Comparison of ENCODE assay signal across 8 cellular contexts in the genomic region with DNA sequence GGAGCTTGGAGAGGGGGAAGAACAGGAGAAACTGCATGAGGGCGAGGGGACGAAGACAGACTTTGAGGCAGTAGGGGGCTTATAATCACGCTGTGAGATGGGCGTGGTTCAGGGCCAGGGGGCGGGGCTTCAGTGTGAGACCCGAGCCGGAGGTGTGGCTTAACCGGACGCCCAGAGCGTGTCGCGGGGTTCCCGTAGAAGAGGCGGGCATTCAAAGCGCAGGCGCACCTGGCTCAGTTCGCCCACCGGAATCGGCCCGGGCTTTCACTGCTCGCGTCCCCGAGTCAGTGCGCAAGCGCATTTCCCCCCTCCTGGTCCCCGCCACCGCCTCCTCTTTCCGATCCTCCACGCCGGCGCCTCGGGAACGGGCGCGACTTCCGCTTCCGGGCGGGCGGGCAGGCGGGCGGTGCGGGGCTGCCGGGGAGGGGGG. TPM values are rescaled to one million over a fixed set of nuclear protein-coding genes. Genes with fewer than 3 reads are reported as not detected.
A peak's percentile ranks its signal among the peaks of the same experiment; 100 is the strongest.
DNase-seq lines count a peak whose midpoint lies in the region; ATAC-seq, FAIRE-seq and TF ChIP-seq lines count a peak whose summit lies in the region.

No MANE protein-coding gene starts in this region.

- peak; percentile 60 for FAIRE-seq in HepG2 (lab: Jason Lieb, UNC)

- TF ChIP-seq RAD21 in HepG2 (CRISPR knock-in tag; IDR thresholded peaks at IDR 0.05): no peak

- H4K20me1 ChIP-seq in HepG2 (ENCODE audit: insufficient read depth, low read length): no peaks in the 10 kb centered on the region

- peak overlapping the region; percentile 97 for H3K4me2 ChIP-seq in HepG2 (ENCODE audit: low read depth, low read length)

- H3K4me1 ChIP-seq in HepG2 (ENCODE audit: insufficient read depth, low read length): peaks cover 50% of the 10 kb centered on the region

- H3K4me3 Mint-ChIP-seq in activated CD4-positive, alpha-beta T cell treated with anti-CD3 and anti-CD28 coated beads, Interleukin-2, amount 10 ng/mL, durations not matched to agents 24 days and 14 days: peak overlapping the region; percentile 85

- WGBS in HepG2 (ENCODE audit: low lambda C conversion rate): 0% methylated on average over 5 of the region's 43 CpGs

- H3K36me3 ChIP-seq in HepG2 (replicated peaks in 1 of 2; ENCODE audit: control insufficient read depth in 1 of 2, insufficient read depth in 2 of 2, low read length in 2 of 2): peaks cover 0 to 2% of the 10 kb centered on the region in 2 experiments; a peak in 1 of 5 replicates

- H3K27me3 Mint-ChIP-seq in activated CD4-positive, alpha-beta T cell treated with anti-CD3 and anti-CD28 coated beads, Interleukin-2, amount 10 ng/mL, durations not matched to agents 24 days and 14 days: peaks cover 3% of the 10 kb centered on the region

- H3K4me1 Mint-ChIP-seq in activated CD4-positive, alpha-beta T cell treated with anti-CD3 and anti-CD28 coated beads, Interleukin-2, amount 10 ng/mL, durations not matched to agents 24 days and 14 days: peaks cover 46% of the 10 kb centered on the region

- in situ Hi-C loops in HepG2 (cut with HindIII; ENCODE audit: extremely low pct_ligation_motif_present, low pct_unique_long_range_greater_than_20kb): loop anchor here (5.0 kb wide), 1 partner anchor 88 kb away; no protein-coding TSS in a partner anchor

- CTCF ChIA-PET in HepG2 (lab: Yijun Ruan, JAX; ENCODE audit: low intra/inter-chr PET ratio, low total read pairs): interaction anchor here (0.9 to 3.0 kb wide), 2 partner anchors 26 to 88 kb away, joined by 3 to 25 read pairs; no protein-coding TSS in a partner anchor

- no TSS peak for BruUV-seq in HepG2 (replicated peaks; lab: Mats Ljungman, UMichigan)

- H3K79me2 ChIP-seq in HepG2 (ENCODE audit: insufficient read depth, low read length): peaks cover 15% of the 10 kb centered on the region

- POLR2A ChIA-PET in HepG2 (lab: Yijun Ruan, JAX): interaction anchor here (0.8 to 2.8 kb wide), 11 partner anchors 9 to 346 kb away, joined by 3 to 23 read pairs (median 4); a partner anchor contains a TSS

- H3K27me3 ChIP-seq in HepG2 (ENCODE audit: control insufficient read depth in 1 of 2, insufficient read depth in 2 of 2, low read length in 2 of 2): no peaks in the 10 kb centered on the region; a peak in 1 of 5 replicates

- peak overlapping the region; percentile 93 for H3K27ac Mint-ChIP-seq in activated CD4-positive, alpha-beta T cell treated with anti-CD3 and anti-CD28 coated beads, Interleukin-2, amount 10 ng/mL, durations not matched to agents 24 days and 14 days

- DNase-seq in C1 segment of cervical spinal cord (lab: John Stamatoyannopoulos, UW) (peak; percentile 69 to 96 (median 90)), NCI-H526 treated with DMSO at 0.1 percent for 48 hours (lab: John Stamatoyannopoulos, UW) (peak; percentile 96), coronary artery (ENCODE audit: low spot score) (peak; percentile 97), HepG2 (ENCODE audit: low spot score) (peak; percentile 95)
- peak; percentile 100 for DNase-seq in activated CD4-positive, alpha-beta T cell treated with anti-CD3 and anti-CD28 coated beads, Interleukin-2, amount 10 ng/mL, durations not matched to agents 24 days and 14 days
- DNase-seq in stimulated activated CD4-positive, alpha-beta T cell treated with anti-CD3 and anti-CD28 coated beads, Interleukin-2, amount 100 ng/mL, for 4 hours (ENCODE audit: low read depth): peak; percentile 99

- no peak overlapping the region for H2AFZ ChIP-seq in HepG2 (ENCODE audit: low read length)

- peak overlapping the region; percentile 84 for H3K9ac ChIP-seq in HepG2 (ENCODE audit: insufficient read depth, low read depth, low read length)

- TF ChIP-seq EP300 in HepG2 (IDR thresholded peaks at IDR 0.05; ENCODE audit: low read depth in 2 of 2, low read length in 2 of 2) (no peak), HepG2 (CRISPR knock-in tag; IDR thresholded peaks at IDR 0.05; ENCODE audit: borderline replicate concordance) (no peak)

- H3K27ac ChIP-seq in coronary artery (peak overlapping the region; percentile 91 to 99), HepG2 (ENCODE audit: extremely low read length, insufficient read depth, low read length) (peak overlapping the region; percentile 81)

- TF ChIP-seq POLR2A in HepG2 (IDR thresholded peaks at IDR 0.05; ENCODE audit: insufficient read depth in 1 of 2, low read depth in 2 of 2, low read length in 2 of 2): peak; percentile 66 to 72; a peak in 3 of 4 replicates

- intact Hi-C loops in activated CD4-positive, alpha-beta T cell treated with anti-CD3 and anti-CD28 coated beads, Interleukin-2, amount 10 ng/mL, durations not matched to agents 24 days and 14 days (cut with micrococcal nuclease): loop anchor here (1.0 kb wide), 3 partner anchors 19 to 129 kb away; a partner anchor contains a TSS
- intact Hi-C loops in HepG2 (cut with micrococcal nuclease; ENCODE audit: unreplicated experiment): loop anchor here (10.0 kb wide), 1 partner anchor 50 kb away; no protein-coding TSS in a partner anchor

- H3K36me3 Mint-ChIP-seq in activated CD4-positive, alpha-beta T cell treated with anti-CD3 and anti-CD28 coated beads, Interleukin-2, amount 10 ng/mL, durations not matched to agents 24 days and 14 days (ENCODE audit: low read depth): peaks cover 35% of the 10 kb centered on the region

- H3K4me3 ChIP-seq in coronary artery: peak overlapping the region; percentile 97
- peak overlapping the region; percentile 51 to 85 (median 84); a peak in 4 of 6 replicates for H3K4me3 ChIP-seq in HepG2 (replicated peaks in 1 of 3; ENCODE audit: insufficient read depth in 1 of 3, low read depth in 2 of 3, low read length in 3 of 3)

- H3K9me3 Mint-ChIP-seq in activated CD4-positive, alpha-beta T cell treated with anti-CD3 and anti-CD28 coated beads, Interleukin-2, amount 10 ng/mL, durations not matched to agents 24 days and 14 days: no peaks in the 10 kb centered on the region

- TF ChIP-seq CTCF in coronary artery (IDR thresholded peaks at IDR 0.05) (no peak), HepG2 (CRISPR knock-in tag; IDR thresholded peaks at IDR 0.05) (no peak)

- no peaks in the 10 kb centered on the region for H3K9me3 ChIP-seq in HepG2 (ENCODE audit: low read length)

- ATAC-seq in GM19372 (IDR thresholded peaks at IDR 0.05; ENCODE audit: low read depth, unreplicated experiment): peak; percentile 73
- ATAC-seq in HG03520 (IDR thresholded peaks at IDR 0.05; ENCODE audit: unreplicated experiment): peak; percentile 61
- peak; percentile 77 for ATAC-seq in HepG2

RNA-seq across cellular contexts. Expression of a gene that starts 0.2 kb away (rescaled TPM):
- total RNA-seq in activated CD4-positive, alpha-beta T cell treated with anti-CD3 and anti-CD28 coated beads, Interleukin-2, amount 10 ng/mL, durations not matched to agents 24 days and 14 days: 12.2 and 12.5 TPM in 2 replicates
- 0.93 and 1.0 TPM in 2 replicates for total RNA-seq in HepG2 (2016; rRNA removed; fragmentation: Illumina TruSeq; extraction: Trizol)
- total RNA-seq in HepG2 (2016; cell fraction: cytosol; rRNA removed; fragmentation: Illumina TruSeq; extraction: Trizol; ENCODE audit: low read depth): 0.26 and 0.30 TPM in 2 replicates
- total RNA-seq in HepG2 (2016; cell fraction: insoluble cytoplasmic fraction; rRNA removed; fragmentation: Illumina TruSeq; extraction: Trizol): 0.83 and 0.93 TPM in 2 replicates
- total RNA-seq in HepG2 (2016; cell fraction: membrane; rRNA removed; fragmentation: Illumina TruSeq; extraction: Trizol): 1.1 and 1.3 TPM in 2 replicates
- total RNA-seq in HepG2 (2016; cell fraction: nucleus; rRNA removed; fragmentation: Illumina TruSeq; extraction: Trizol): 0.97 and 1.1 TPM in 2 replicates
- 1.0 and 1.5 TPM in 2 replicates for polyA plus RNA-seq in HepG2 (2011; rRNA removed)
- polyA plus RNA-seq in HepG2 (2011; cell fraction: cytosol; rRNA removed): 1.2 and 1.9 TPM in 2 replicates
- 3.2 and 3.9 TPM in 2 replicates for polyA plus RNA-seq in HepG2 (2011; cell fraction: nucleus; rRNA removed)
- polyA plus RNA-seq in HepG2 (2012): 1.9 and 2.1 TPM in 2 replicates
- 0.71 and 0.81 TPM in 2 replicates for polyA plus RNA-seq in HepG2 (2016; cell fraction: cytosol; fragmentation: Illumina TruSeq; extraction: Trizol; ENCODE audit: low read depth)
- polyA plus RNA-seq in HepG2 (2016; cell fraction: insoluble cytoplasmic fraction; fragmentation: Illumina TruSeq; extraction: Trizol; ENCODE audit: low read depth): 3.6 and 4.1 TPM in 2 replicates
- 2.4 and 2.8 TPM in 2 replicates for polyA plus RNA-seq in HepG2 (2016; cell fraction: membrane; fragmentation: Illumina TruSeq; extraction: Trizol; ENCODE audit: low read depth)
- polyA plus RNA-seq in HepG2 (2016; cell fraction: nucleus; fragmentation: Illumina TruSeq; extraction: Trizol; ENCODE audit: insufficient read depth, low read depth): 6.6 and 6.7 TPM in 2 replicates
- 2.5 and 2.6 TPM in 2 replicates for polyA minus RNA-seq in HepG2 (2011; rRNA and poly(A)+ RNA removed; ENCODE audit: low replicate concordance)
- polyA minus RNA-seq in HepG2 (2011; cell fraction: cytosol; rRNA and poly(A)+ RNA removed): 2.0 and 2.2 TPM in 2 replicates
- polyA minus RNA-seq in HepG2 (2011; cell fraction: nucleus; rRNA and poly(A)+ RNA removed): 0.62 and 0.90 TPM in 2 replicates

RNA-seq across cellular contexts. Expression of a gene that starts 5.1 kb away (rescaled TPM):
- 17.8 and 19.0 TPM in 2 replicates for total RNA-seq in activated CD4-positive, alpha-beta T cell treated with anti-CD3 and anti-CD28 coated beads, Interleukin-2, amount 10 ng/mL, durations not matched to agents 24 days and 14 days
- total RNA-seq in HepG2 (2016; rRNA removed; fragmentation: Illumina TruSeq; extraction: Trizol): 1.6 and 4.6 TPM in 2 replicates
- 6.2 and 7.2 TPM in 2 replicates for total RNA-seq in HepG2 (2016; cell fraction: cytosol; rRNA removed; fragmentation: Illumina TruSeq; extraction: Trizol; ENCODE audit: low read depth)
- total RNA-seq in HepG2 (2016; cell fraction: insoluble cytoplasmic fraction; rRNA removed; fragmentation: Illumina TruSeq; extraction: Trizol): 2.8 and 4.6 TPM in 2 replicates
- 7.6 and 10.2 TPM in 2 replicates for total RNA-seq in HepG2 (2016; cell fraction: membrane; rRNA removed; fragmentation: Illumina TruSeq; extraction: Trizol)
- 2.7 TPM in 2 replicates for total RNA-seq in HepG2 (2016; cell fraction: nucleus; rRNA removed; fragmentation: Illumina TruSeq; extraction: Trizol)
- 3.2 and 5.0 TPM in 2 replicates for polyA plus RNA-seq in HepG2 (2011; rRNA removed)
- 3.9 and 7.0 TPM in 2 replicates for polyA plus RNA-seq in HepG2 (2011; cell fraction: cytosol; rRNA removed)
- polyA plus RNA-seq in HepG2 (2011; cell fraction: nucleus; rRNA removed): 8.3 and 9.7 TPM in 2 replicates
- 2.9 and 4.1 TPM in 2 replicates for polyA plus RNA-seq in HepG2 (2012)
- polyA plus RNA-seq in HepG2 (2016; cell fraction: cytosol; fragmentation: Illumina TruSeq; extraction: Trizol; ENCODE audit: low read depth): 8.5 and 8.9 TPM in 2 replicates
- 3.6 and 4.5 TPM in 2 replicates for polyA plus RNA-seq in HepG2 (2016; cell fraction: insoluble cytoplasmic fraction; fragmentation: Illumina TruSeq; extraction: Trizol; ENCODE audit: low read depth)
- polyA plus RNA-seq in HepG2 (2016; cell fraction: membrane; fragmentation: Illumina TruSeq; extraction: Trizol; ENCODE audit: low read depth): 9.0 and 9.5 TPM in 2 replicates
- polyA plus RNA-seq in HepG2 (2016; cell fraction: nucleus; fragmentation: Illumina TruSeq; extraction: Trizol; ENCODE audit: insufficient read depth, low read depth): 4.9 and 5.2 TPM in 2 replicates
- polyA minus RNA-seq in HepG2 (2011; rRNA and poly(A)+ RNA removed; ENCODE audit: low replicate concordance): 3.5 and 3.9 TPM in 2 replicates
- polyA minus RNA-seq in HepG2 (2011; cell fraction: cytosol; rRNA and poly(A)+ RNA removed): 2.5 and 3.1 TPM in 2 replicates
- 2.7 and 3.3 TPM in 2 replicates for polyA minus RNA-seq in HepG2 (2011; cell fraction: nucleus; rRNA and poly(A)+ RNA removed)

RNA-seq across cellular contexts. Expression of a gene that starts 5.9 kb away (rescaled TPM):
- total RNA-seq in activated CD4-positive, alpha-beta T cell treated with anti-CD3 and anti-CD28 coated beads, Interleukin-2, amount 10 ng/mL, durations not matched to agents 24 days and 14 days: 20.4 and 21.4 TPM in 2 replicates
- total RNA-seq in HepG2 (2016; rRNA removed; fragmentation: Illumina TruSeq; extraction: Trizol): 3.4 and 5.9 TPM in 2 replicates
- total RNA-seq in HepG2 (2016; cell fraction: cytosol; rRNA removed; fragmentation: Illumina TruSeq; extraction: Trizol; ENCODE audit: low read depth): 0.97 and 1.0 TPM in 2 replicates
- 3.3 and 4.8 TPM in 2 replicates for total RNA-seq in HepG2 (2016; cell fraction: insoluble cytoplasmic fraction; rRNA removed; fragmentation: Illumina TruSeq; extraction: Trizol)
- 3.8 and 4.3 TPM in 2 replicates for total RNA-seq in HepG2 (2016; cell fraction: membrane; rRNA removed; fragmentation: Illumina TruSeq; extraction: Trizol)
- 4.3 and 5.0 TPM in 2 replicates for total RNA-seq in HepG2 (2016; cell fraction: nucleus; rRNA removed; fragmentation: Illumina TruSeq; extraction: Trizol)
- polyA plus RNA-seq in HepG2 (2011; rRNA removed): 3.6 and 4.1 TPM in 2 replicates
- polyA plus RNA-seq in HepG2 (2011; cell fraction: cytosol; rRNA removed): 2.4 and 3.2 TPM in 2 replicates
- polyA plus RNA-seq in HepG2 (2011; cell fraction: nucleus; rRNA removed): 9.6 and 12.9 TPM in 2 replicates
- 6.5 and 7.8 TPM in 2 replicates for polyA plus RNA-seq in HepG2 (2012)
- 1.7 and 2.0 TPM in 2 replicates for polyA plus RNA-seq in HepG2 (2016; cell fraction: cytosol; fragmentation: Illumina TruSeq; extraction: Trizol; ENCODE audit: low read depth)
- polyA plus RNA-seq in HepG2 (2016; cell fraction: insoluble cytoplasmic fraction; fragmentation: Illumina TruSeq; extraction: Trizol; ENCODE audit: low read depth): 7.2 and 8.9 TPM in 2 replicates
- polyA plus RNA-seq in HepG2 (2016; cell fraction: membrane; fragmentation: Illumina TruSeq; extraction: Trizol; ENCODE audit: low read depth): 5.5 and 6.4 TPM in 2 replicates
- polyA plus RNA-seq in HepG2 (2016; cell fraction: nucleus; fragmentation: Illumina TruSeq; extraction: Trizol; ENCODE audit: insufficient read depth, low read depth): 14.5 and 17.0 TPM in 2 replicates
- 7.4 and 7.8 TPM in 2 replicates for polyA minus RNA-seq in HepG2 (2011; rRNA and poly(A)+ RNA removed; ENCODE audit: low replicate concordance)
- polyA minus RNA-seq in HepG2 (2011; cell fraction: cytosol; rRNA and poly(A)+ RNA removed): 4.2 and 4.4 TPM in 2 replicates
- 4.4 and 6.8 TPM in 2 replicates for polyA minus RNA-seq in HepG2 (2011; cell fraction: nucleus; rRNA and poly(A)+ RNA removed)

RNA-seq across cellular contexts. Expression of a gene that starts 19.1 kb away (rescaled TPM):
- total RNA-seq in activated CD4-positive, alpha-beta T cell treated with anti-CD3 and anti-CD28 coated beads, Interleukin-2, amount 10 ng/mL, durations not matched to agents 24 days and 14 days: 3.6 and 3.7 TPM in 2 replicates
- 4.0 and 4.2 TPM in 2 replicates for total RNA-seq in HepG2 (2016; rRNA removed; fragmentation: Illumina TruSeq; extraction: Trizol)
- total RNA-seq in HepG2 (2016; cell fraction: cytosol; rRNA removed; fragmentation: Illumina TruSeq; extraction: Trizol; ENCODE audit: low read depth): 1.1 and 1.3 TPM in 2 replicates
- 3.2 and 4.6 TPM in 2 replicates for total RNA-seq in HepG2 (2016; cell fraction: insoluble cytoplasmic fraction; rRNA removed; fragmentation: Illumina TruSeq; extraction: Trizol)
- 3.3 and 3.7 TPM in 2 replicates for total RNA-seq in HepG2 (2016; cell fraction: membrane; rRNA removed; fragmentation: Illumina TruSeq; extraction: Trizol)
- 1.9 and 2.1 TPM in 2 replicates for total RNA-seq in HepG2 (2016; cell fraction: nucleus; rRNA removed; fragmentation: Illumina TruSeq; extraction: Trizol)
- polyA plus RNA-seq in HepG2 (2011; rRNA removed): 4.1 and 5.1 TPM in 2 replicates
- polyA plus RNA-seq in HepG2 (2011; cell fraction: cytosol; rRNA removed): 2.9 and 3.0 TPM in 2 replicates
- 9.8 and 12.0 TPM in 2 replicates for polyA plus RNA-seq in HepG2 (2011; cell fraction: nucleus; rRNA removed)
- 4.6 and 5.3 TPM in 2 replicates for polyA plus RNA-seq in HepG2 (2012)
- polyA plus RNA-seq in HepG2 (2016; cell fraction: cytosol; fragmentation: Illumina TruSeq; extraction: Trizol; ENCODE audit: low read depth): 1.1 and 1.2 TPM in 2 replicates
- polyA plus RNA-seq in HepG2 (2016; cell fraction: insoluble cytoplasmic fraction; fragmentation: Illumina TruSeq; extraction: Trizol; ENCODE audit: low read depth): 4.7 and 4.8 TPM in 2 replicates
- polyA plus RNA-seq in HepG2 (2016; cell fraction: membrane; fragmentation: Illumina TruSeq; extraction: Trizol; ENCODE audit: low read depth): 1.6 and 1.9 TPM in 2 replicates
- 4.1 and 5.8 TPM in 2 replicates for polyA plus RNA-seq in HepG2 (2016; cell fraction: nucleus; fragmentation: Illumina TruSeq; extraction: Trizol; ENCODE audit: insufficient read depth, low read depth)
- polyA minus RNA-seq in HepG2 (2011; rRNA and poly(A)+ RNA removed; ENCODE audit: low replicate concordance): 2.9 and 8.2 TPM in 2 replicates
- polyA minus RNA-seq in HepG2 (2011; cell fraction: cytosol; rRNA and poly(A)+ RNA removed): 1.7 and 2.9 TPM in 2 replicates
- polyA minus RNA-seq in HepG2 (2011; cell fraction: nucleus; rRNA and poly(A)+ RNA removed): 4.8 and 5.4 TPM in 2 replicates

RNA-seq across cellular contexts. Expression of a gene that starts 24.6 kb away (rescaled TPM):
- 9.6 and 10.4 TPM in 2 replicates for total RNA-seq in activated CD4-positive, alpha-beta T cell treated with anti-CD3 and anti-CD28 coated beads, Interleukin-2, amount 10 ng/mL, durations not matched to agents 24 days and 14 days
- total RNA-seq in HepG2 (2016; rRNA removed; fragmentation: Illumina TruSeq; extraction: Trizol): 1.7 and 2.9 TPM in 2 replicates
- total RNA-seq in HepG2 (2016; cell fraction: cytosol; rRNA removed; fragmentation: Illumina TruSeq; extraction: Trizol; ENCODE audit: low read depth): 1.3 and 1.6 TPM in 2 replicates
- total RNA-seq in HepG2 (2016; cell fraction: insoluble cytoplasmic fraction; rRNA removed; fragmentation: Illumina TruSeq; extraction: Trizol): 1.8 and 2.9 TPM in 2 replicates
- 2.9 and 3.5 TPM in 2 replicates for total RNA-seq in HepG2 (2016; cell fraction: membrane; rRNA removed; fragmentation: Illumina TruSeq; extraction: Trizol)
- total RNA-seq in HepG2 (2016; cell fraction: nucleus; rRNA removed; fragmentation: Illumina TruSeq; extraction: Trizol): 1.2 and 1.9 TPM in 2 replicates
- 2.1 and 2.2 TPM in 2 replicates for polyA plus RNA-seq in HepG2 (2011; rRNA removed)
- polyA plus RNA-seq in HepG2 (2011; cell fraction: cytosol; rRNA removed): 1.3 and 2.9 TPM in 2 replicates
- polyA plus RNA-seq in HepG2 (2011; cell fraction: nucleus; rRNA removed): 9.0 and 12.3 TPM in 2 replicates
- polyA plus RNA-seq in HepG2 (2012): 3.6 and 5.7 TPM in 2 replicates
- polyA plus RNA-seq in HepG2 (2016; cell fraction: cytosol; fragmentation: Illumina TruSeq; extraction: Trizol; ENCODE audit: low read depth): 1.6 and 2.1 TPM in 2 replicates
- 2.8 and 3.3 TPM in 2 replicates for polyA plus RNA-seq in HepG2 (2016; cell fraction: insoluble cytoplasmic fraction; fragmentation: Illumina TruSeq; extraction: Trizol; ENCODE audit: low read depth)
- 2.7 TPM in 2 replicates for polyA plus RNA-seq in HepG2 (2016; cell fraction: membrane; fragmentation: Illumina TruSeq; extraction: Trizol; ENCODE audit: low read depth)
- 8.4 and 9.1 TPM in 2 replicates for polyA plus RNA-seq in HepG2 (2016; cell fraction: nucleus; fragmentation: Illumina TruSeq; extraction: Trizol; ENCODE audit: insufficient read depth, low read depth)
- 5.6 and 7.6 TPM in 2 replicates for polyA minus RNA-seq in HepG2 (2011; rRNA and poly(A)+ RNA removed; ENCODE audit: low replicate concordance)
- 3.6 and 4.7 TPM in 2 replicates for polyA minus RNA-seq in HepG2 (2011; cell fraction: cytosol; rRNA and poly(A)+ RNA removed)
- 3.0 and 3.3 TPM in 2 replicates for polyA minus RNA-seq in HepG2 (2011; cell fraction: nucleus; rRNA and poly(A)+ RNA removed)

Comparison
In these comparisons a context has a peak if more than half of its experiments do, and no peak if none do; other contexts are left out.
1. Peak in every context shown above with its lines: DNase-seq, ATAC-seq, H3K4me3 ChIP-seq and H3K27ac ChIP-seq.